2 cellular contexts compared by ENCODE assay signal in genomic region chr15:52422001-52422400, GRCh38.
TF ChIP-seq lines count a peak whose summit lies in the region.

No MANE protein-coding gene starts in this region.

TF ChIP-seq in IMR-90, 13 proteins besides CTCF, POLR2A, EP300 and RAD21:
- no peak for TF ChIP-seq MXI1 (IDR thresholded peaks at IDR 0.05; ENCODE audit: borderline replicate concordance, low read depth, low read length)
- TF ChIP-seq MAZ (IDR thresholded peaks at IDR 0.05; ENCODE audit: borderline replicate concordance, low read depth, low read length) = no peak
- no peak for TF ChIP-seq BHLHE40 (IDR thresholded peaks at IDR 0.05; ENCODE audit: low read depth, low read length)
- no peak for TF ChIP-seq CEBPB (IDR thresholded peaks at IDR 0.05; ENCODE audit: low read depth, low read length)
- TF ChIP-seq NFE2L2 (IDR thresholded peaks at IDR 0.05; ENCODE audit: low read depth, low read length) = no peak
- no peak for TF ChIP-seq CHD1 (IDR thresholded peaks at IDR 0.05; ENCODE audit: low read depth, low read length)
- TF ChIP-seq MAFK (IDR thresholded peaks at IDR 0.05; ENCODE audit: low read depth, low read length) = no peak
TF ChIP-seq in IMR-90: peak in this region for 0.

TF ChIP-seq in H1, 55 proteins besides CTCF, POLR2A, EP300 and RAD21:
- TF ChIP-seq CHD1 (IDR thresholded peaks at IDR 0.05; ENCODE audit: low read depth, low read length) = no peak
- TF ChIP-seq KDM4A (IDR thresholded peaks at IDR 0.05; ENCODE audit: low read depth, low read length, severe bottlenecking) = no peak
- no peak for TF ChIP-seq RBBP5 (IDR thresholded peaks at IDR 0.05; ENCODE audit: borderline replicate concordance, low read depth, low read length)
- TF ChIP-seq MAFK (IDR thresholded peaks at IDR 0.05; ENCODE audit: low read depth, low read length) = no peak
- TF ChIP-seq TCF12 (IDR thresholded peaks at IDR 0.05; ENCODE audit: low read depth, low read length) = no peak
- TF ChIP-seq EGR1 (IDR thresholded peaks at IDR 0.05; ENCODE audit: borderline replicate concordance, low read depth, low read length) = no peak
- no peak for TF ChIP-seq PHF8 (conservative IDR thresholded peaks at IDR 0.05; ENCODE audit: low read depth, low read length)
- no peak for TF ChIP-seq HDAC2 (IDR thresholded peaks at IDR 0.05; ENCODE audit: borderline replicate concordance in 1 of 2, low read depth in 2 of 2, low read length in 2 of 2)
- no peak for TF ChIP-seq SRF (IDR thresholded peaks at IDR 0.05; ENCODE audit: low read depth, low read length)
TF ChIP-seq in H1: peak in this region for 0.
